ENCODE assay signal across 8 cellular contexts in the genomic region with DNA sequence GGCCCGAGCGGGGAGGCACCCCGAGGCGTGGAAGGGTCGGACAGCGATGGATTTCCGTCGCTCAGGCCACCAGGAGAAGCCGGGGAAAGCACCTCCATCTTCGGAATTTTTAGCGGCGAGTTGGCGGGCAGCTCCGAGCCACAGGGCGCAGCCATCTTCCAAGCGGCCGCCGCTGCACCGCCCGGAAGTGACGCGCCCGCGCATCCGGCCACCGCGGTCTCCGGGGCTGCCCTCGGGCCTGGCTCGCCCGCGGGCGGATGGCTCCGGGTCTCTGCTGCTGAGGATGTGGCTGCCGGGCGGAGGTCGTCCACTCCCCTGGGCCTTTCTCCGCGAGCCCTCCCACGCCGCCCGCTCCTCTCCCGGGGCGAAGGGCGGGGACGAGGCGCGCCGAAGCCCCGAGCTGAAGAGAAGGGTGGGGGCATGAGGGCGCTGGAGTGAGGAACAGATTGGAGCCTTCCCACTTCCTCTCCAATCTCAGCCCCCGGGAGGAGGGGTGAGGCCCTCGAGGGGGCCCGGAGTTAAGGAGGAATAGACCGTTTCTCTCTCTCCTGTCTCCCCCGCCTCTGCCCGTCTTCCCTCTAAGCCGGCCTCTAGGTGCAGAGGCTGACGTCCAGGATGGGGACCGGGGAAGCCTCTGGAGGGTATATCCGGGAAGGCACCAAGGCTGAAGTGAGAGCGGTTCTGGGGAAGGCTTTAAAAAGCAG. TPM values are rescaled to one million over a fixed set of nuclear protein-coding genes. Genes with fewer than 3 reads are reported as not detected.
DNase-seq lines count a peak whose midpoint lies in the region; ATAC-seq and TF ChIP-seq lines count a peak whose summit lies in the region.

A gene (minus strand): TSS at position 181 of the 704 bp plus-strand sequence. CDS start 26 bp downstream, at position 155.

- in situ Hi-C loops in GM23248 (cut with MboI), result no loop called here

- peaks cover 23% of the 10 kb centered on the region for H3F3A ChIP-seq in GM23248 (ENCODE audit: insufficient read depth)

- H3K79me2 ChIP-seq in GM23248 (ENCODE audit: insufficient read depth), result peaks cover 47% of the 10 kb centered on the region

- DNase-seq in GM23248 (peak; percentile 90), Kasumi-1 (lab: John Stamatoyannopoulos, UW) (peak; percentile 34 to 47), SK-N-DZ (ENCODE audit: low spot score) (peak; percentile 74), glomerular endothelial cell (ENCODE audit: extremely low read depth, low read depth, low spot score) (no peak), omental fat pad (ENCODE audit: low spot score) (peak; percentile 32)

- H4K20me1 ChIP-seq in GM23248 (ENCODE audit: insufficient read depth), result peaks cover 12% of the 10 kb centered on the region

- H3K4me3 ChIP-seq in GM23248, result peak within 1 kb of the TSS; percentile 95

- no peaks in the 10 kb centered on the region for H3K9me3 ChIP-seq in ES-I3 (ENCODE audit: control insufficient read depth, insufficient read depth, low read length)
- no peaks in the 10 kb centered on the region for H3K9me3 ChIP-seq in GM23248 (ENCODE audit: low read depth)

- peaks cover 5% of the 10 kb centered on the region for H3K36me3 Mint-ChIP-seq in activated naive CD4-positive, alpha-beta T cell treated with anti-CD3 and anti-CD28 coated beads, Interleukin-2, amount 50 U/mL, for 24 hours

- peak within 1 kb of the TSS; percentile 98 for H3K27ac Mint-ChIP-seq in activated naive CD4-positive, alpha-beta T cell treated with anti-CD3 and anti-CD28 coated beads, Interleukin-2, amount 50 U/mL, for 24 hours

- peak; percentile 95 for ATAC-seq in omental fat pad (ENCODE audit: low FRiP score)

- H3K4me2 ChIP-seq in GM23248 (ENCODE audit: unreplicated experiment), result peak within 1 kb of the TSS; percentile 81

- no peak for TF ChIP-seq CTCF in omental fat pad (IDR thresholded peaks at IDR 0.05)

- H2AFZ ChIP-seq in GM23248, result peak within 1 kb of the TSS; percentile 85

- 1% methylated on average over 28 to 46 of the region's 62 CpGs for WGBS in GM23248 (ENCODE audit: low coverage in 1 of 2, low lambda C conversion rate in 2 of 2, missing lambda C conversion rate in 2 of 2), 2 experiments

- H3K36me3 ChIP-seq in ES-I3 (ENCODE audit: insufficient read depth, low read length), result no peaks in the 10 kb centered on the region
- no peaks in the 10 kb centered on the region for H3K36me3 ChIP-seq in GM23248 (ENCODE audit: low read depth)

- no peaks in the 10 kb centered on the region for H3K27me3 Mint-ChIP-seq in activated naive CD4-positive, alpha-beta T cell treated with anti-CD3 and anti-CD28 coated beads, Interleukin-2, amount 50 U/mL, for 24 hours

- no peaks in the 10 kb centered on the region for H3K9me2 ChIP-seq in GM23248 (ENCODE audit: insufficient read depth)

- H3K9ac ChIP-seq in ES-I3 (ENCODE audit: low read depth, low read length), result peak within 1 kb of the TSS; percentile 83
- peak within 1 kb of the TSS; percentile 92 for H3K9ac ChIP-seq in GM23248

- H3K27ac ChIP-seq in GM23248 (peak within 1 kb of the TSS; percentile 91), temporal lobe (ENCODE audit: low read depth, low read length) (peak within 1 kb of the TSS; percentile 89)

- H3K4me1 ChIP-seq in ES-I3 (ENCODE audit: insufficient read depth, low read length), result peaks cover 11% of the 10 kb centered on the region
- H3K4me1 ChIP-seq in GM23248 (ENCODE audit: insufficient read depth), result peaks cover 26% of the 10 kb centered on the region

- peaks cover 36% of the 10 kb centered on the region for H3K4me1 Mint-ChIP-seq in activated naive CD4-positive, alpha-beta T cell treated with anti-CD3 and anti-CD28 coated beads, Interleukin-2, amount 50 U/mL, for 24 hours

- H3K9me3 Mint-ChIP-seq in activated naive CD4-positive, alpha-beta T cell treated with anti-CD3 and anti-CD28 coated beads, Interleukin-2, amount 50 U/mL, for 24 hours, result no peaks in the 10 kb centered on the region

- H3K4me3 Mint-ChIP-seq in activated naive CD4-positive, alpha-beta T cell treated with anti-CD3 and anti-CD28 coated beads, Interleukin-2, amount 50 U/mL, for 24 hours, result peak within 1 kb of the TSS; percentile 97

- H3K27me3 ChIP-seq in GM23248 (replicated peaks; ENCODE audit: insufficient read depth), result no peaks in the 10 kb centered on the region

RNA-seq across cellular contexts. Expression of the gene that starts here (rescaled TPM):
- 8.4 and 11.5 TPM in 2 replicates for total RNA-seq in GM23248 (2014; rRNA removed; shearing (Covaris generic))
- 4.5 and 6.0 TPM in 2 replicates for polyA plus RNA-seq in GM23248 (2016; fragmentation: Nextera tagmentation; extraction: Ambion mirVana)
- 9.6 and 12.7 TPM in 2 replicates for polyA plus RNA-seq in SK-N-DZ (2014; cell fraction: cytosol; rRNA removed)
- 35.3 and 43.4 TPM in 2 replicates for polyA plus RNA-seq in SK-N-DZ (2014; cell fraction: nucleus; rRNA removed)
- 10.1 and 17.4 TPM in 2 replicates for total RNA-seq in glomerular endothelial cell
- 10 to 100 TPM; 12.9 to 27.1 (median 16.2) TPM for total RNA-seq in omental fat pad
- total RNA-seq in temporal lobe, result 18.7 TPM
